In genomic region chr12:50711018-50711527, GRCh38 we compare ENCODE assay signal across 21 cellular contexts.
"Had no signal": no experiment of that assay in that cellular context is flagged by ENCODE, and none has a peak within 500 bp of the region (broad histone marks: within the 10 kb centered on the region; RNA-seq: fewer than 3 reads in every experiment).

No MANE protein-coding gene starts in this region.

- H3K27me3 Mint-ChIP-seq: IgD-negative memory B cell had no signal

- H3K27ac ChIP-seq: RWPE1, SJCRH30 had no signal

- H3K4me1 ChIP-seq: SJCRH30 had no signal

- DNase-seq: KBM-7, MV-4-11, NCI-H1048, NCI-H1105 treated with DMSO at 0.1 percent for 48 hours, NCI-H1417 treated with DMSO at 0.1 percent for 48 hours, NCI-H146, NCI-H1694 treated with DMSO at 0.1 percent for 48 hours, NCI-H1930, NCI-H2081, NCI-H2107, NCI-H2171, NCI-H226, NCI-H446, NCI-H510A, NCI-H524 treated with DMSO at 0.1 percent for 48 hours, NCI-H69, NCI-H774, SHP77 treated with DMSO at 0.1 percent for 48 hours, SJCRH30 had no signal

- H3K9me3 ChIP-seq: SJCRH30 had no signal

- H3K9me3 Mint-ChIP-seq: IgD-negative memory B cell had no signal

- H3K27me3 ChIP-seq: SJCRH30 had no signal

- H3K36me3 Mint-ChIP-seq: IgD-negative memory B cell had no signal

- H3K4me1 Mint-ChIP-seq: IgD-negative memory B cell had no signal

- H3K4me3 Mint-ChIP-seq: IgD-negative memory B cell had no signal

- H3K4me3 ChIP-seq: SJCRH30 had no signal
